Comparison of ENCODE assay signal across 8 cellular contexts in genomic region chr20:5749512-5750490, GRCh38. TPM values are rescaled to one million over a fixed set of nuclear protein-coding genes. Genes with fewer than 3 reads are reported as not detected.
DNase-seq lines count a peak whose midpoint lies in the region; ATAC-seq and TF ChIP-seq lines count a peak whose summit lies in the region.

Gene SHLD1 (plus strand): TSS chr20:5750401. CDS start chr20:5772866, 22,465 bp downstream.

- no peaks in the 10 kb centered on the region for H3K4me1 ChIP-seq in Panc1 (ENCODE audit: control insufficient read depth, insufficient read depth, low read length)
- H3K4me1 ChIP-seq in esophagus squamous epithelium: peaks cover 0 to 14% (median 8%) of the 10 kb centered on the region in 3 donors

- POLR2A ChIA-PET in Panc1 (lab: Charles Lee): interaction anchor here (0.6 kb wide), 1 partner anchor 142 kb away, joined by 3 read pairs; no protein-coding TSS in a partner anchor

- peak within 1 kb of the TSS; percentile 91 for H3K4me3 Mint-ChIP-seq in activated T-cell treated with anti-CD3 and anti-CD28 coated beads, Interleukin-2, amount 50 U/mL, for 4 hours

- peaks cover 4% of the 10 kb centered on the region for H3K36me3 Mint-ChIP-seq in activated T-cell treated with anti-CD3 and anti-CD28 coated beads, Interleukin-2, amount 50 U/mL, for 4 hours (ENCODE audit: insufficient read depth)

- H3K27ac ChIP-seq in Panc1 (ENCODE audit: low read length) (peak within 1 kb of the TSS; percentile 79), esophagus squamous epithelium (peak within 1 kb of the TSS; percentile 84 to 94 (median 93))

- H3K27me3 Mint-ChIP-seq in activated T-cell treated with anti-CD3 and anti-CD28 coated beads, Interleukin-2, amount 50 U/mL, for 4 hours (ENCODE audit: low read depth): no peaks in the 10 kb centered on the region

- H3K36me3 ChIP-seq in Panc1 (ENCODE audit: control insufficient read depth, insufficient read depth, low read length) (no peaks in the 10 kb centered on the region), esophagus squamous epithelium (no peaks in the 10 kb centered on the region)

- BruUV-seq in Panc1 (replicated peaks; lab: Mats Ljungman, UMichigan): no TSS peak

- H3K4me3 ChIP-seq in Panc1 (ENCODE audit: low read depth in 2 of 2, low read length in 2 of 2) (peak within 1 kb of the TSS; percentile 47 to 67), esophagus squamous epithelium (peak within 1 kb of the TSS; percentile 34 to 76 (median 63))

- in situ Hi-C loops in KBM-7 (cut with MboI; ENCODE audit: low pct_unique_long_range_greater_than_20kb, low sequenced_read_pairs) (no loop called here), Panc1 (cut with HindIII; ENCODE audit: low pct_unique_long_range_greater_than_20kb, low sequenced_read_pairs) (no loop called here)

- intact Hi-C loops in Panc1 (cut with micrococcal nuclease; ENCODE audit: unreplicated experiment): no loop called here
- intact Hi-C loops in esophagus squamous epithelium (cut with DNase I): no loop called here

- CTCF ChIA-PET in Panc1 (lab: Charles Lee): no interaction called here

- ATAC-seq in GM21619 (IDR thresholded peaks at IDR 0.05; ENCODE audit: unreplicated experiment): peak; percentile 96
- peak; percentile 99 for ATAC-seq in Panc1
- peak; percentile 98 for ATAC-seq in activated T-cell treated with anti-CD3 and anti-CD28 coated beads, Interleukin-2, amount 50 U/mL, for 4 hours

- H3K9me3 ChIP-seq in Panc1 (ENCODE audit: control insufficient read depth, insufficient read depth, low read depth, low read length) (no peaks in the 10 kb centered on the region), esophagus squamous epithelium (no peaks in the 10 kb centered on the region)

- H3K27me3 ChIP-seq in Panc1 (ENCODE audit: control insufficient read depth, insufficient read depth, low read length): no peaks in the 10 kb centered on the region
- no peaks in the 10 kb centered on the region for H3K27me3 ChIP-seq in esophagus squamous epithelium

- no peak for TF ChIP-seq POLR2A in esophagus squamous epithelium (IDR thresholded peaks at IDR 0.05)

- 39 to 46% methylated on average over 24 to 26 of the region's 33 CpGs for WGBS in esophagus squamous epithelium, 2 donors

- peaks cover 21% of the 10 kb centered on the region for H3K4me1 Mint-ChIP-seq in activated T-cell treated with anti-CD3 and anti-CD28 coated beads, Interleukin-2, amount 50 U/mL, for 4 hours (ENCODE audit: low read depth)

- peak; percentile 74 for DNase-seq in DMS153 (lab: John Stamatoyannopoulos, UW)
- peak; percentile 86 for DNase-seq in KBM-7
- peak; percentile 45 for DNase-seq in Panc1 (ENCODE audit: low read depth, low spot score)
- peak; percentile 75 for DNase-seq in activated T-cell treated with anti-CD3 and anti-CD28 coated beads, Interleukin-2, amount 50 U/mL, for 4 hours
- DNase-seq in esophagus squamous epithelium (lab: John Stamatoyannopoulos, UW): peak; percentile 13
- DNase-seq in myocyte (ENCODE audit: low read depth): peak; percentile 95
- peak; percentile 70 to 72 for DNase-seq in stimulated activated CD8-positive, alpha-beta memory T cell treated with anti-CD3 and anti-CD28 coated beads, Interleukin-7, amount 100 ng/mL, for 4 hours (ENCODE audit: low read depth in 2 of 2)

- H3K9me3 Mint-ChIP-seq in activated T-cell treated with anti-CD3 and anti-CD28 coated beads, Interleukin-2, amount 50 U/mL, for 4 hours: no peaks in the 10 kb centered on the region

- TF ChIP-seq CTCF in Panc1 (IDR thresholded peaks at IDR 0.05): no peak
- TF ChIP-seq CTCF in esophagus squamous epithelium (IDR thresholded peaks at IDR 0.05): no peak

RNA-seq across cellular contexts. Expression of gene SHLD1, which starts in this region (rescaled TPM):
- total RNA-seq in Panc1 (2021; ENCODE audit: unreplicated experiment) (4.3 TPM), esophagus squamous epithelium (1 to 10 TPM; 1.2 to 3.6 (median 2.0) TPM), myocyte (4.5 and 6.6 TPM in 2 replicates)
- polyA plus RNA-seq in Panc1 (2012; ENCODE audit: insufficient read length): 2.5 TPM
- 1 to 10 TPM; 7.2 to 9.8 (median 9.1) TPM for total RNA-seq in activated T-cell treated with anti-CD3 and anti-CD28 coated beads, Interleukin-2, amount 50 U/mL, for 4 hours
- 5.4 TPM for polyA plus RNA-seq in myocyte (2012)

Comparison
In these comparisons a context has a peak if more than half of its experiments do, and no peak if none do; other contexts are left out.
1. Peak in every context shown above with its lines: DNase-seq, ATAC-seq, H3K4me3 ChIP-seq and H3K27ac ChIP-seq.
2. DNase-seq: peak in every context shown above with its lines; median percentile 95 in myocyte; 86 in KBM-7; 75 in activated T-cell treated with anti-CD3 and anti-CD28 coated beads, Interleukin-2, amount 50 U/mL, for 4 hours; 74 in DMS153; 71 in stimulated activated CD8-positive, alpha-beta memory T cell treated with anti-CD3 and anti-CD28 coated beads, Interleukin-7, amount 100 ng/mL, for 4 hours; 45 in Panc1; 13 in esophagus squamous epithelium.